Comparison of ENCODE assay signal across 1 cellular context in genomic region chr13:114258589-114258988, GRCh38.
TF ChIP-seq lines count a peak whose summit lies in the region.

No MANE protein-coding gene starts in this region.

TF ChIP-seq in GM23338, 12 proteins besides CTCF, POLR2A, EP300 and RAD21 (continued from another document):
- no peak for TF ChIP-seq ZNF462 (CRISPR knock-in tag; IDR thresholded peaks at IDR 0.05)
- no peak for TF ChIP-seq NANOG (IDR thresholded peaks at IDR 0.05; ENCODE audit: borderline replicate concordance)
- TF ChIP-seq ETS1 (IDR thresholded peaks at IDR 0.05): no peak
- TF ChIP-seq EZH2 (IDR thresholded peaks at IDR 0.05; ENCODE audit: low read depth, unreplicated experiment): no peak
- TF ChIP-seq STAT1 (IDR thresholded peaks at IDR 0.05; ENCODE audit: unreplicated experiment): no peak
- TF ChIP-seq ZNF114 (CRISPR knock-in tag; IDR thresholded peaks at IDR 0.05): no peak
TF ChIP-seq in GM23338: peak in this region for 0.
